Comparison of ENCODE assay signal across 1 cellular context in the genomic region with DNA sequence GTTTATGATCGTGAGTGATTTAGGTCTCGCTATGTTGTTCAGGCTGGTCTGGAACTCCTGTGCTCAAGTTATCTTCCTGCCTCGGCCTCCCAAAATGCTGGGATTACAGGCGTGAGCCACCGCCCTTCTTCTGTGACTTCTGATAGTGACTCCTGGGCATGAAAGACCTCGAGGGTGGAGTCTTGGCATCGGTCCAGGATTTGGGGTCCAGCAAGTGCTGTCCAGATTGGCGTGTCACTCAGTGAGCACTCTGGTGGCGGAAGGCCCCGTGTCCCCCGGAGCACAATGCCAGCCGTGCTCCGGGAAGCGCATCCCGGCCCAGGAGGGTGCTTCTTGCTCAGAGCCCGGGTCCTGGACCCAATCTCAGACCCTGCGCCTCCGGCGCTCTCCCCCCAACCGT.
TF ChIP-seq lines count a peak whose summit lies in the region.

No MANE protein-coding gene starts in this region.

TF ChIP-seq in HepG2, 621 proteins besides CTCF, POLR2A, EP300 and RAD21:
- TF ChIP-seq ZBTB33 (CRISPR knock-in tag; IDR thresholded peaks at IDR 0.05): peak; percentile 33; the same call in 1 of the 2 replicates
- TF ChIP-seq ZNF678 (CRISPR knock-in tag; IDR thresholded peaks at IDR 0.05): no peak
- TF ChIP-seq ZNF263 (CRISPR knock-in tag; IDR thresholded peaks at IDR 0.05): peak; percentile 83
